ENCODE assay signal across 8 cellular contexts in genomic region chr4:18022572-18023039, GRCh38. TPM values are rescaled to one million over a fixed set of nuclear protein-coding genes. Genes with fewer than 3 reads are reported as not detected.
DNase-seq lines count a peak whose midpoint lies in the region; ATAC-seq, FAIRE-seq and TF ChIP-seq lines count a peak whose summit lies in the region.

No MANE protein-coding gene starts in this region.

- no peaks in the 10 kb centered on the region for H3K36me3 ChIP-seq in mucosa of rectum (ENCODE audit: control insufficient read depth in 2 of 2, insufficient read depth in 2 of 2, low read length in 2 of 2)

- peak overlapping the region; percentile 77 to 80 for H3K9ac ChIP-seq in mucosa of rectum (ENCODE audit: low read depth in 1 of 2, low read length in 2 of 2)

- no peak for ATAC-seq in GM18517 (IDR thresholded peaks at IDR 0.05; ENCODE audit: unreplicated experiment)

- DNase-seq in AG04449 (ENCODE audit: low read depth, low spot score), result no peak
- peak; percentile 44 for DNase-seq in HuH-7.5 (ENCODE audit: low spot score)
- no peak for DNase-seq in caudate nucleus (lab: John Stamatoyannopoulos, UW)
- DNase-seq in HTR-8/SVneo (ENCODE audit: insufficient read length, low spot score), result no peak
- DNase-seq in NCI-H1930 (lab: John Stamatoyannopoulos, UW), result no peak
- no peak for DNase-seq in H4 (ENCODE audit: low spot score)

- POLR2A ChIA-PET in AG04449 (lab: Yijun Ruan, JAX), result interaction anchor here (1.0 kb wide), 1 partner anchor 212 kb away, joined by 4 read pairs; the partner anchor contains the start of genes DCAF16 and NCAPG

- no peak for TF ChIP-seq CTCF in AG04449 (IDR thresholded peaks at IDR 0.05; ENCODE audit: insufficient read depth, low read length, missing control alignments)

- H3K4me3 ChIP-seq in AG04449 (ENCODE audit: low read depth, low read length) (peak overlapping the region; percentile 87), mucosa of rectum (ENCODE audit: low read length in 2 of 2) (peak overlapping the region; percentile 84 to 89)

- H3K9me3 ChIP-seq in mucosa of rectum (ENCODE audit: control insufficient read depth in 2 of 2, low read length in 2 of 2), result no peaks in the 10 kb centered on the region

- FAIRE-seq in HTR-8/SVneo (lab: Jason Lieb, UNC), result no peak

- CTCF ChIA-PET in AG04449 (lab: Yijun Ruan, JAX), result interaction anchor here (1.2 kb wide), 1 partner anchor 15 kb away, joined by 3 read pairs; no protein-coding TSS in a partner anchor

- no peaks in the 10 kb centered on the region for H3K27me3 ChIP-seq in mucosa of rectum (ENCODE audit: control insufficient read depth in 2 of 2, insufficient read depth in 2 of 2, low read length in 2 of 2)

- peaks cover 7 to 12% of the 10 kb centered on the region in 2 donors for H3K4me1 ChIP-seq in mucosa of rectum (ENCODE audit: control insufficient read depth in 2 of 2, insufficient read depth in 2 of 2, low read length in 2 of 2)

- H3K27ac ChIP-seq in caudate nucleus (ENCODE audit: low read depth, low read length), result peak overlapping the region; percentile 91
- peak overlapping the region; percentile 92 to 94 for H3K27ac ChIP-seq in mucosa of rectum (ENCODE audit: low read depth in 2 of 2, low read length in 2 of 2)

RNA-seq across cellular contexts. Expression of gene LCORL, which starts 1.1 kb away (rescaled TPM):
- 12.1 and 23.0 TPM in 2 replicates for total RNA-seq in H4 (2014; rRNA removed; shearing (Covaris generic))
